In the genomic region with DNA sequence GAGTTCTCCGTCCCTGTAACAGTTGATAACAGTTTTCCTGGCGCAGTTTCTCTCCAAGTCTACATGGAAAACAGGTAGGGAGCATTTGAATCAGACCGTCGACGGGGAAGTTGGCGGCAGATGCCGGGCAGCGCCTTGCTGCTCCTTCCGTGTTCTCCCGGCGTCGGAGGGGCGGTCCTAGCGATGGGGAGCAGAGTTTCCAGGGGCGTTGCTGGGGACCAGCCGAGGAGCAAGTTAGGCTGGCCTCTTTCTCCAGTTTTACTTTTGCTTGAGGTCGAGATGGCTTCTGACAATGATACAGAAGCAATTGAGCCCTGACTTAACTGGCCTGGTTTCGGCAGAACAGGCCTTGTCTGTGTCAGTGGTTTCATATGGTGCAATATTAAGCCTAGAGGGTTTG, we compare ENCODE assay signal across 8 cellular contexts. TPM values are rescaled to one million over a fixed set of nuclear protein-coding genes. Genes with fewer than 3 reads are reported as not detected.
DNase-seq lines count a peak whose midpoint lies in the region; ATAC-seq and TF ChIP-seq lines count a peak whose summit lies in the region.
"Not testable (repeated sequence)": the region's sequence is repeated elsewhere in the genome, so short reads cannot be mapped to it uniquely, and the experiment has no call there.

No MANE protein-coding gene starts in this region.

- 0 to 1% (median 0%) methylated on average over 3 to 16 of the region's 18 CpGs for WGBS in heart left ventricle, 4 donors
- 0 to 1% methylated on average over 13 to 16 of the region's 18 CpGs for WGBS in aorta, 2 donors

- DNase-seq in GM13977 (ENCODE audit: low spot score): peak; percentile 2
- DNase-seq in GM23338 (ENCODE audit: low spot score); heart left ventricle; omental fat pad (ENCODE audit: low spot score); aorta: not testable (repeated sequence)
- DNase-seq in SK-MEL-5 (ENCODE audit: low read depth, low spot score): peak; percentile 41
- DNase-seq in astrocyte of the spinal cord (ENCODE audit: low read depth, low spot score): peak; percentile 0

- not testable (repeated sequence) for H3K27me3 ChIP-seq in GM23338 (ENCODE audit: insufficient read depth); heart left ventricle; aorta (ENCODE audit: control insufficient read depth in 1 of 2, insufficient read depth in 2 of 2, low read length in 1 of 2)

- not testable (repeated sequence) for TF ChIP-seq POLR2A in heart left ventricle (IDR thresholded peaks at IDR 0.05)

- H2AFZ ChIP-seq in GM23338: not testable (repeated sequence)

- not testable (repeated sequence) for H3K27me3 Mint-ChIP-seq in GM23338 (ENCODE audit: insufficient read depth, low read depth, poor library complexity)

- not testable (repeated sequence) for H3K36me3 Mint-ChIP-seq in GM23338 (ENCODE audit: low read depth)

- not testable (repeated sequence) for H3K9me3 Mint-ChIP-seq in GM23338

- not testable (repeated sequence) for H3F3A ChIP-seq in GM23338 (replicated peaks; ENCODE audit: low read depth)

- intact Hi-C loops in heart left ventricle (cut with DNase I); aorta (cut with DNase I): not testable (repeated sequence)

- H4K20me1 ChIP-seq in GM23338 (replicated peaks; ENCODE audit: insufficient read depth): not testable (repeated sequence)

- not testable (repeated sequence) for H3K27ac Mint-ChIP-seq in GM23338

- peak overlapping the region; percentile 80 for H3K4me2 ChIP-seq in GM23338

- not testable (repeated sequence) for H3K4me1 ChIP-seq in GM23338 (ENCODE audit: insufficient read depth); heart left ventricle; aorta (ENCODE audit: control insufficient read depth in 1 of 2, insufficient read depth in 2 of 2, low read length in 2 of 2)

- not testable (repeated sequence) for H3K4me1 Mint-ChIP-seq in GM23338

- H3K36me3 ChIP-seq in GM23338 (ENCODE audit: insufficient read depth); heart left ventricle; aorta (ENCODE audit: control insufficient read depth in 1 of 2, insufficient read depth in 2 of 2, low read length in 1 of 2): not testable (repeated sequence)

- H3K4me3 Mint-ChIP-seq in GM23338: peak overlapping the region; percentile 86

- peak; percentile 71 for ATAC-seq in GM23338
- peak; percentile 32 for ATAC-seq in HG03565 (IDR thresholded peaks at IDR 0.05; ENCODE audit: unreplicated experiment)
- ATAC-seq in heart left ventricle: peak in 3 of 4 donors; percentile 49
- peak; percentile 56 for ATAC-seq in omental fat pad (ENCODE audit: low FRiP score)
- ATAC-seq in aorta (ENCODE audit: low FRiP score): peak; percentile 65

- not testable (repeated sequence) for H3K9me2 ChIP-seq in GM23338 (ENCODE audit: insufficient read depth)

- H3K27ac ChIP-seq in GM23338 (ENCODE audit: low read depth); aorta (ENCODE audit: low read depth in 1 of 2, low read length in 2 of 2): not testable (repeated sequence)
- peak overlapping the region in 9 of 12 donors; percentile 51 to 77 (median 61) for H3K27ac ChIP-seq in heart left ventricle

- H3K4me3 ChIP-seq in GM23338: peak overlapping the region; percentile 52
- peak overlapping the region; percentile 44 for H3K4me3 ChIP-seq in astrocyte of the spinal cord (ENCODE audit: low read depth, low read length)
- peak overlapping the region; percentile 26 to 82 (median 64) for H3K4me3 ChIP-seq in heart left ventricle
- peak overlapping the region in 1 of 2 donors; percentile 75 for H3K4me3 ChIP-seq in aorta (ENCODE audit: low read length in 2 of 2)

- not testable (repeated sequence) for H3K9me3 ChIP-seq in heart left ventricle; aorta (ENCODE audit: control insufficient read depth, low read length)

- not testable (repeated sequence) for TF ChIP-seq CTCF in GM13977 (IDR thresholded peaks at IDR 0.05; ENCODE audit: extremely low read depth, insufficient read depth, missing control alignments); GM23338 (conservative IDR thresholded peaks at IDR 0.05; ENCODE audit: low read depth in 2 of 2); astrocyte of the spinal cord (IDR thresholded peaks at IDR 0.05; ENCODE audit: low read depth, low read length); heart left ventricle (IDR thresholded peaks at IDR 0.05); omental fat pad (IDR thresholded peaks at IDR 0.05)

- in situ Hi-C loops in GM13977 (cut with MboI; ENCODE audit: low pct_unique_long_range_greater_than_20kb, low sequenced_read_pairs, unreplicated experiment); SK-MEL-5 (cut with HindIII; ENCODE audit: low pct_unique_long_range_greater_than_20kb, low sequenced_read_pairs); astrocyte of the spinal cord (cut with HindIII; ENCODE audit: low sequenced_read_pairs): not testable (repeated sequence)

- peaks cover 20% of the 10 kb centered on the region for H3K79me2 ChIP-seq in GM23338 (replicated peaks; ENCODE audit: insufficient read depth)

RNA-seq across cellular contexts. Expression of a gene that starts 46.7 kb away (rescaled TPM):
- total RNA-seq in GM23338 (2014; rRNA removed; shearing (Covaris generic)): 0.45 TPM in 1 of 2 replicates, not detected in the other
- polyA plus RNA-seq in GM23338 (2016; fragmentation: Nextera tagmentation; extraction: Ambion mirVana) (0.19 TPM in 1 of 2 replicates, not detected in the other), heart left ventricle (not detected), aorta (not detected)
- not detected in 2 replicates for total RNA-seq in SK-MEL-5 (2014; rRNA removed; shearing (Covaris generic))
- polyA plus RNA-seq in SK-MEL-5 (2015; cell fraction: cytosol; rRNA removed): not detected in 2 replicates
- not detected in 2 replicates for polyA plus RNA-seq in SK-MEL-5 (2015; cell fraction: nucleus; rRNA removed)
- total RNA-seq in heart left ventricle (not detected), omental fat pad (not detected), aorta (not detected)
